Comparison of ENCODE assay signal across 16 cellular contexts in the genomic region with DNA sequence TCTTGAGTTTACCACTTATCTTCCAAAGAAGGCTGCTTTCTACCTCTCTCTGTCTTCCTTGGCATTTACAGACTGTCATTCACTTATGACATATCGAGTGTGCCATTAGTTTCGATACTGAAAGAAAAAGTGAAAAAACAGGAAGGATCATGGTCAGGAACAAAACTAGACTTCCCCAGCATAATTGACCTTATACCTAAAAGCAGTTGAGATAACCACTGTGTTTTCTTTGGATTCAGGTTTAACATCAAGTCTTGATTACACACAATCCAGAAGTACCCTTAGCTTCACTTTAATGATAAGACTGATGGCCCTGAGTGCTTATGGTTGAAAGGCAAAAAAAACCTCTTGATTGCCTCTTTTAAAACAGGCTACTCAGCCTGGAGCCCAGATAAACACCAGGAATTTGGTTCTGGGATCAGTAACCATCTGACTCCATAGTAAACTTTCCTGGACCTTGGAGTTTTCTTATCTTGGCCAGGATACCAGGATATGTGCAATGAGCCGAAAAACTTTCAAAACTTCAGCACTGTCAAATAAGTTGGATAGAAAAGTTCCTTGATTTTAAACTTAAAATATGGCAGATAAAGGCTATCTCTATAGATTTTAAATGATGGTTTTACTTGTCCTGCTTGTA. TPM values are rescaled to one million over a fixed set of nuclear protein-coding genes. Genes with fewer than 3 reads are reported as not detected.
DNase-seq lines count a peak whose midpoint lies in the region; ATAC-seq, FAIRE-seq and TF ChIP-seq lines count a peak whose summit lies in the region.
"Had no signal": no experiment of that assay in that cellular context is flagged by ENCODE, and none has a peak within 500 bp of the region (broad histone marks: within the 10 kb centered on the region; RNA-seq: fewer than 3 reads in every experiment).

No MANE protein-coding gene starts in this region.

- no peaks in the 10 kb centered on the region for H4K20me1 ChIP-seq in GM23338 (replicated peaks; ENCODE audit: insufficient read depth)

- no peaks in the 10 kb centered on the region for H3K79me2 ChIP-seq in GM23338 (replicated peaks; ENCODE audit: insufficient read depth)

- no peak for TF ChIP-seq POLR2A in GM12891 (IDR thresholded peaks at IDR 0.05; ENCODE audit: low read depth, low read length)

- ATAC-seq in GM23338 = no peak
- ATAC-seq: activated T-helper 17 cell treated with anti-CD3 and anti-CD28 coated beads, Interleukin-2, amount 50 U/mL, for 72 hours had no signal

- peaks cover 5% of the 10 kb centered on the region for H3K27me3 Mint-ChIP-seq in GM23338 (ENCODE audit: insufficient read depth, low read depth, poor library complexity)

- 4 to 46% (median 23%) methylated on average over 3 of the region's 3 CpGs for WGBS in small intestine, 3 donors

- no peak overlapping the region for H3K4me2 ChIP-seq in GM23338

- no peaks in the 10 kb centered on the region for H3F3A ChIP-seq in GM23338 (replicated peaks; ENCODE audit: low read depth)

- H3K9me3 ChIP-seq in small intestine (ENCODE audit: control insufficient read depth, low read depth) = no peaks in the 10 kb centered on the region
- H3K9me3 ChIP-seq: breast epithelium had no signal

- H3K27ac Mint-ChIP-seq in GM23338 = no peak overlapping the region
- H3K27ac Mint-ChIP-seq: activated T-helper 17 cell treated with anti-CD3 and anti-CD28 coated beads, Interleukin-2, amount 50 U/mL, for 72 hours; CD4-positive, CD25-positive, alpha-beta regulatory T cell; mesothelial cell of epicardium had no signal

- H2AFZ ChIP-seq in GM23338 = peak overlapping the region; percentile 60; the same call in 1 of the 2 replicates

- H3K27me3 ChIP-seq in GM23338 (ENCODE audit: insufficient read depth) = no peaks in the 10 kb centered on the region
- H3K27me3 ChIP-seq in small intestine (ENCODE audit: control insufficient read depth in 2 of 2, insufficient read depth in 2 of 2, low read length in 2 of 2) = no peaks in the 10 kb centered on the region
- H3K27me3 ChIP-seq: breast epithelium had no signal

- H3K4me1 Mint-ChIP-seq in GM23338 = peaks cover 12% of the 10 kb centered on the region

- H3K36me3 ChIP-seq in GM23338 (ENCODE audit: insufficient read depth) (no peaks in the 10 kb centered on the region), small intestine (ENCODE audit: control insufficient read depth in 2 of 2, insufficient read depth in 2 of 2, low read length in 2 of 2) (no peaks in the 10 kb centered on the region)
- H3K36me3 ChIP-seq: breast epithelium had no signal

- FAIRE-seq in small intestine (lab: Jason Lieb, UNC) (no peak), GM12891 (lab: Jason Lieb, UNC) (no peak)
- FAIRE-seq: G401.6 had no signal

- no peaks in the 10 kb centered on the region for H3K36me3 Mint-ChIP-seq in GM23338 (ENCODE audit: low read depth)
- H3K36me3 Mint-ChIP-seq: CD4-positive, CD25-positive, alpha-beta regulatory T cell; mesothelial cell of epicardium had no signal

- no peaks in the 10 kb centered on the region for H3K9me2 ChIP-seq in GM23338 (ENCODE audit: insufficient read depth)

- no peak overlapping the region for H3K4me3 Mint-ChIP-seq in GM23338
- H3K4me3 Mint-ChIP-seq: activated T-helper 17 cell treated with anti-CD3 and anti-CD28 coated beads, Interleukin-2, amount 50 U/mL, for 72 hours; CD4-positive, CD25-positive, alpha-beta regulatory T cell; mesothelial cell of epicardium had no signal

- H3K27ac ChIP-seq in GM23338 (ENCODE audit: low read depth) (no peak overlapping the region), small intestine (ENCODE audit: low read depth in 1 of 2, low read length in 1 of 2) (peak overlapping the region; percentile 32 to 54)
- H3K27ac ChIP-seq: breast epithelium had no signal

- H3K9me3 Mint-ChIP-seq in GM23338 = no peaks in the 10 kb centered on the region
- H3K9me3 Mint-ChIP-seq: mesothelial cell of epicardium had no signal

- no peak overlapping the region for H3K4me3 ChIP-seq in GM23338
- no peak overlapping the region for H3K4me3 ChIP-seq in fibroblast of the aortic adventitia (ENCODE audit: low read depth, low read length)
- H3K4me3 ChIP-seq in small intestine (ENCODE audit: low read depth in 1 of 2, low read length in 2 of 2) = no peak overlapping the region
- H3K4me3 ChIP-seq: breast epithelium had no signal

- DNase-seq in GM23338 (ENCODE audit: low spot score) (no peak), NCI-H226 (peak; percentile 26), fibroblast of the aortic adventitia (ENCODE audit: low read depth) (peak; percentile 70), small intestine (peak; percentile 56), islet precursor cell (no peak), GM12891 (ENCODE audit: insufficient read length, low spot score) (no peak)
- DNase-seq in stimulated activated CD4-positive, alpha-beta T cell treated with anti-CD3 and anti-CD28 coated beads, Interleukin-2, amount 100 ng/mL, for 24 hours = no peak
- DNase-seq: activated CD4-positive, alpha-beta T cell treated with anti-CD3 and anti-CD28 coated beads for 4 hours; erythroblast; NCI-H1694 treated with DMSO at 0.1 percent for 48 hours; T-helper 1 cell had no signal

- TF ChIP-seq CTCF in GM23338 (conservative IDR thresholded peaks at IDR 0.05; ENCODE audit: low read depth in 2 of 2) (no peak), fibroblast of the aortic adventitia (IDR thresholded peaks at IDR 0.05; ENCODE audit: insufficient read depth, low read length) (no peak)

- H3K4me1 ChIP-seq in GM23338 (ENCODE audit: insufficient read depth) (peaks cover 12% of the 10 kb centered on the region), small intestine (ENCODE audit: control insufficient read depth in 2 of 2, insufficient read depth in 1 of 2, low read depth in 1 of 2, low read length in 1 of 2) (peaks cover 0 to 2% of the 10 kb centered on the region in 2 donors)
- H3K4me1 ChIP-seq: breast epithelium had no signal

TF ChIP-seq in GM23338, 12 proteins besides CTCF, POLR2A, EP300 and RAD21 (continues in another document):
- TF ChIP-seq ZNF114 (CRISPR knock-in tag; IDR thresholded peaks at IDR 0.05) = no peak
- TF ChIP-seq, protein P1, sequence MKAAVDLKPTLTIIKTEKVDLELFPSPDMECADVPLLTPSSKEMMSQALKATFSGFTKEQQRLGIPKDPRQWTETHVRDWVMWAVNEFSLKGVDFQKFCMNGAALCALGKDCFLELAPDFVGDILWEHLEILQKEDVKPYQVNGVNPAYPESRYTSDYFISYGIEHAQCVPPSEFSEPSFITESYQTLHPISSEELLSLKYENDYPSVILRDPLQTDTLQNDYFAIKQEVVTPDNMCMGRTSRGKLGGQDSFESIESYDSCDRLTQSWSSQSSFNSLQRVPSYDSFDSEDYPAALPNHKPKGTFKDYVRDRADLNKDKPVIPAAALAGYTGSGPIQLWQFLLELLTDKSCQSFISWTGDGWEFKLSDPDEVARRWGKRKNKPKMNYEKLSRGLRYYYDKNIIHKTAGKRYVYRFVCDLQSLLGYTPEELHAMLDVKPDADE (IDR thresholded peaks at IDR 0.05) = no peak
- TF ChIP-seq NANOG (IDR thresholded peaks at IDR 0.05; ENCODE audit: borderline replicate concordance) = no peak
- TF ChIP-seq POLR2AphosphoS5 (IDR thresholded peaks at IDR 0.05; ENCODE audit: low read depth) = no peak
- no peak for TF ChIP-seq EZH2 (IDR thresholded peaks at IDR 0.05; ENCODE audit: low read depth, unreplicated experiment)
- TF ChIP-seq STAT1 (IDR thresholded peaks at IDR 0.05; ENCODE audit: unreplicated experiment) = no peak

TF ChIP-seq in GM12891, 5 proteins besides CTCF, POLR2A, EP300 and RAD21:
- TF ChIP-seq POLR2AphosphoS5 (IDR thresholded peaks at IDR 0.05; ENCODE audit: low read depth, low read length) (no peak), PAX5 (IDR thresholded peaks at IDR 0.05; ENCODE audit: insufficient read depth, low read length, severe bottlenecking) (no peak), SPI1 (IDR thresholded peaks at IDR 0.05; ENCODE audit: low read depth, low read length) (no peak), POU2F2 (IDR thresholded peaks at IDR 0.05; ENCODE audit: low read depth, low read length) (no peak), TAF1 (IDR thresholded peaks at IDR 0.05; ENCODE audit: low read depth, low read length) (no peak)

RNA-seq across cellular contexts. Expression of a gene that starts 5.0 kb away (rescaled TPM):
- 16.9 and 21.5 TPM in 2 replicates for total RNA-seq in GM23338 (2014; rRNA removed; shearing (Covaris generic))
- polyA plus RNA-seq in GM23338 (2016; fragmentation: Nextera tagmentation; extraction: Ambion mirVana) (25.9 and 35.8 TPM in 2 replicates), small intestine (10 to 100 TPM; 20.2 to 60.3 (median 40.9) TPM)
- 106 and 149 TPM in 2 replicates for total RNA-seq in fibroblast of the aortic adventitia (ENCODE audit: low replicate concordance)
- polyA plus RNA-seq in GM12891 (2012; ENCODE audit: low read depth, missing spikeins) = 0.44 TPM
- total RNA-seq: CD4-positive, CD25-positive, alpha-beta regulatory T cell had no signal

Comparison
In these comparisons a context has a peak if more than half of its experiments do, and no peak if none do; other contexts are left out.
1. DNase-seq: peak in NCI-H226 (single experiment), fibroblast of the aortic adventitia (single experiment) and small intestine (single experiment); none in GM23338 (single experiment), islet precursor cell (single experiment), stimulated activated CD4-positive, alpha-beta T cell treated with anti-CD3 and anti-CD28 coated beads, Interleukin-2, amount 100 ng/mL, for 24 hours (0 of 2) and GM12891 (single experiment).